ENCODE assay signal across 20 cellular contexts in genomic region chr17:19286751-19287341, GRCh38. TPM values are rescaled to one million over a fixed set of nuclear protein-coding genes. Genes with fewer than 3 reads are reported as not detected.
A peak's percentile ranks its signal among the peaks of the same experiment; 100 is the strongest.
DNase-seq lines count a peak whose midpoint lies in the region; ATAC-seq and TF ChIP-seq lines count a peak whose summit lies in the region.
"Had no signal": no experiment of that assay in that cellular context is flagged by ENCODE, and none has a peak within 500 bp of the region (broad histone marks: within the 10 kb centered on the region; RNA-seq: fewer than 3 reads in every experiment).

No MANE protein-coding gene starts in this region.

- no peak for TF ChIP-seq RAD21 in HCT116 (IDR thresholded peaks at IDR 0.05; ENCODE audit: low read depth)

- peaks cover 0 to 5% of the 10 kb centered on the region in 2 experiments; a peak in 2 of 4 replicates for H3K4me1 ChIP-seq in HCT116 (ENCODE audit: control insufficient read depth in 1 of 2, insufficient read depth in 2 of 2, low read length in 2 of 2)
- H3K4me1 ChIP-seq in muscle layer of colon (ENCODE audit: insufficient read depth, low read length): peaks cover 62% of the 10 kb centered on the region
- H3K4me1 ChIP-seq in left lung: peaks cover 20 to 29% of the 10 kb centered on the region in 2 donors

- H4K20me1 ChIP-seq in HCT116 (ENCODE audit: insufficient read depth): no peaks in the 10 kb centered on the region; the same call in 1 of the 2 replicates

- CTCF ChIA-PET in HCT116 (lab: Charles Lee): no interaction called here

- peaks cover 5 to 23% of the 10 kb centered on the region in 2 experiments for H3K36me3 ChIP-seq in HCT116 (ENCODE audit: control insufficient read depth in 1 of 2, insufficient read depth in 2 of 2, low read length in 2 of 2)
- H3K36me3 ChIP-seq in muscle layer of colon (ENCODE audit: insufficient read depth, low read length): peaks cover 10% of the 10 kb centered on the region
- peaks cover 0 to 3% of the 10 kb centered on the region in 2 donors for H3K36me3 ChIP-seq in left lung

- H3K9me3 ChIP-seq in HCT116 (ENCODE audit: control insufficient read depth in 1 of 2, insufficient read depth in 1 of 2, low read depth in 1 of 2, low read length in 2 of 2): no peaks in the 10 kb centered on the region
- no peaks in the 10 kb centered on the region for H3K9me3 ChIP-seq in muscle layer of colon (ENCODE audit: low read length)
- H3K9me3 ChIP-seq in left lung: no peaks in the 10 kb centered on the region
- H3K9me3 ChIP-seq: Peyer's patch, SJSA1 had no signal

- no peak for TF ChIP-seq POLR2A in HCT116 (IDR thresholded peaks at IDR 0.05; ENCODE audit: borderline replicate concordance, extremely low read depth, insufficient read depth, insufficient read length)

- no peak overlapping the region for H3K4me2 ChIP-seq in HCT116 (ENCODE audit: low read length)

- H2AFZ ChIP-seq in HCT116 (ENCODE audit: low read depth, low read length, poor library complexity, severe bottlenecking): no peak overlapping the region

- H3K79me2 ChIP-seq in HCT116 (ENCODE audit: insufficient read depth, low read length): peaks cover 45% of the 10 kb centered on the region

- no peak for TF ChIP-seq CTCF in HCT116 (IDR thresholded peaks at IDR 0.05 in 2 of 3, conservative IDR thresholded peaks at IDR 0.05 in 1 of 3; ENCODE audit: borderline replicate concordance in 1 of 3, insufficient read depth in 1 of 3, low read depth in 2 of 3, low read length in 2 of 3)
- no peak for TF ChIP-seq CTCF in left lung (IDR thresholded peaks at IDR 0.05)

- ATAC-seq in HCT116: no peak
- ATAC-seq in left lung: no peak
- ATAC-seq: natural killer cell treated with Interleukin-12 subunit alpha and Interleukin-12 subunit beta and Interleukin-15 and Interleukin-18, amount 100 ng/mL, for 72 hours had no signal

- no peaks in the 10 kb centered on the region for H3K9me2 ChIP-seq in HCT116 (ENCODE audit: insufficient read depth)

- TSS peak; percentile 83 for BruUV-seq in HCT116 (replicated peaks; lab: Mats Ljungman, UMichigan)

- no peak overlapping the region for H3K9ac ChIP-seq in HCT116 (ENCODE audit: low read length)
- H3K9ac ChIP-seq in muscle layer of colon (ENCODE audit: low read length): no peak overlapping the region

- no peaks in the 10 kb centered on the region for H3K27me3 ChIP-seq in HCT116 (ENCODE audit: insufficient read depth, low read length)
- H3K27me3 ChIP-seq in muscle layer of colon (ENCODE audit: control insufficient read depth in 1 of 2, insufficient read depth in 2 of 2, low read length in 2 of 2): no peaks in the 10 kb centered on the region
- peaks cover 0 to 8% of the 10 kb centered on the region in 2 donors for H3K27me3 ChIP-seq in left lung
- H3K27me3 ChIP-seq: Peyer's patch, SJSA1 had no signal

- RAD21 ChIA-PET in HCT116 (lab: Charles Lee; ENCODE audit: low non-redundant PET in 1 of 2, low total read pairs in 2 of 2, uncharacterized antibody in 2 of 2, unreplicated experiment in 2 of 2): no interaction called here

- DNase-seq in HCT116 (ENCODE audit: low read depth, low spot score) (no peak), superior temporal gyrus (ENCODE audit: extremely low spot score) (peak; percentile 56), NCI-H1105 (lab: John Stamatoyannopoulos, UW) (no peak), COLO829 (ENCODE audit: low spot score) (no peak), left lung (no peak)
- DNase-seq: activated CD4-positive, alpha-beta T cell treated with anti-CD3 and anti-CD28 coated beads, Interleukin-2, amount 10 ng/mL, durations not matched to agents 24 days and 14 days; activated naive CD4-positive, alpha-beta T cell treated with anti-CD3 and anti-CD28 coated beads, Interleukin-2, amount 50 U/mL, for 16 hours; aorta; IMR-90; NCI-H1417 treated with DMSO at 0.1 percent for 48 hours; NCI-H510A; NK-92 treated with Interleukin-12 subunit alpha and Interleukin-12 subunit beta, amount 100 ng/mL, for 24 hours; Peyer's patch; small intestine; stimulated activated CD4-positive, alpha-beta T cell treated with anti-CD3 and anti-CD28 coated beads, Interleukin-4, amount 100 ng/mL, for 1 hour had no signal

- POLR2A ChIA-PET in HCT116 (lab: Charles Lee): no interaction called here

- intact Hi-C loops in HCT116 (cut with micrococcal nuclease) (no loop called here), left lung (cut with DNase I) (no loop called here)

- H3K4me3 ChIP-seq in HCT116 (replicated peaks in 1 of 2; ENCODE audit: low read depth in 1 of 2, low read length in 2 of 2) (no peak overlapping the region), muscle layer of colon (ENCODE audit: low read depth in 1 of 2, low read length in 2 of 2) (no peak overlapping the region), left lung (no peak overlapping the region)
- H3K4me3 ChIP-seq: Peyer's patch, SJSA1 had no signal

- H3K27ac ChIP-seq in HCT116 (ENCODE audit: low read depth, low read length): no peak overlapping the region
- H3K27ac ChIP-seq in cingulate gyrus (ENCODE audit: low read depth, low read length): peak overlapping the region; percentile 67
- peak overlapping the region; percentile 57 for H3K27ac ChIP-seq in muscle layer of colon (ENCODE audit: low read depth, low read length)
- no peak overlapping the region for H3K27ac ChIP-seq in left lung
- H3K27ac ChIP-seq: C4-2B, Peyer's patch, SJSA1 had no signal

TF ChIP-seq in HCT116, 20 proteins besides CTCF, POLR2A, EP300 and RAD21:
- TF ChIP-seq ZBTB33 (IDR thresholded peaks at IDR 0.05; ENCODE audit: extremely low read depth, insufficient replicate concordance, low read length) (no peak), ZNF274 (IDR thresholded peaks at IDR 0.05; ENCODE audit: low read depth, low read length) (no peak), ELF1 (IDR thresholded peaks at IDR 0.05; ENCODE audit: borderline replicate concordance, low read depth) (no peak), CBX3 (IDR thresholded peaks at IDR 0.05; ENCODE audit: low read depth) (no peak), EZH2phosphoT487 (IDR thresholded peaks at IDR 0.05; ENCODE audit: borderline replicate concordance) (no peak), FOSL1 (IDR thresholded peaks at IDR 0.05; ENCODE audit: low read depth) (no peak), SRF (IDR thresholded peaks at IDR 0.05; ENCODE audit: low read depth) (no peak)

RNA-seq across cellular contexts. Expression of gene EPN2, which starts 49.7 kb away (rescaled TPM):
- total RNA-seq in HCT116 (2021; ENCODE audit: unreplicated experiment) (73.1 TPM), left lung (10 to 100 TPM; 43.3 to 49.1 TPM)
- 40.3 and 44.9 TPM in 2 replicates for polyA plus RNA-seq in HCT116 (2012)

Comparison
In these comparisons a context has a peak if more than half of its experiments do, and no peak if none do; other contexts are left out.
1. H3K27ac ChIP-seq: peak in cingulate gyrus (single experiment) and muscle layer of colon (single experiment); none in HCT116 (single experiment) and left lung (0 of 2).